ENCODE assay signal across 13 cellular contexts in the genomic region with DNA sequence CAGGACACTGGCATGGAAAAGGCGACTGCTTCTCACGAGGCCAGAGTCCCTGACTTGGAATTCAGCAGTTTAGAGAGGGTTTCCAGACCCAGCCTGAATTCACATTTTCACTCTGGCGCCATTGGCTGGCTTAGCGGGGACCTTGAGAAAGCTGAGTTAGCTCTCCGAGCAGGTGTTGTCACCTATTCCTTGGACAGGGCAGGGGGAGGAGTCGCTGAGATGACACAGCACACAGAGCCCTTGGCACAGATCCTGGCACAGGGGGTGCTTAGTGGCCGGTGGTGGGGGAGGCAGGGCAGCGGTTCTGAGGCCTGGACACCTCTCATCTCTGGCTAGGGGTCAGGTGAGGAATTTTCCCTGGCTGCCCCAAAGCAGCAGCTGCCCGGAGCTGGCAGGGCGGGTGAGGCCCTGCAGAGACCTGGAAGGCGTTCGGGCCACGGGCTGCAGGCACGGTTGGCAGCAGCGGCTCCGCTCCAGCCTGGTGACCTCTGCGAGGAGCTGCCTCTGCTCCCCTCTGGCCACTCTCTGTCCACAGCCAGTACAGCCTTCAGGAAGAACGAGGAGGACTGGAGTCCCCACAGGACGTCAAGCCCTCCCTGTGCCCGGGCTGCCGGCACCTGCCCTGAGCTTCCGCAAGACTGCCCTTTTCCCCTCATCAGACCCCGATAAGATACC.
A peak's percentile ranks its signal among the peaks of the same experiment; 100 is the strongest.
DNase-seq lines count a peak whose midpoint lies in the region; FAIRE-seq and TF ChIP-seq lines count a peak whose summit lies in the region.
"Had no signal": no experiment of that assay in that cellular context is flagged by ENCODE, and none has a peak within 500 bp of the region (broad histone marks: within the 10 kb centered on the region; RNA-seq: fewer than 3 reads in every experiment).

No MANE protein-coding gene starts in this region.

- H3K36me3 ChIP-seq in H1 (ENCODE audit: control insufficient read depth in 2 of 4, insufficient read depth in 4 of 4, low read length in 3 of 4): no peaks in the 10 kb centered on the region
- no peaks in the 10 kb centered on the region for H3K36me3 ChIP-seq in osteoblast (ENCODE audit: insufficient read depth, low read length)
- H3K36me3 ChIP-seq: BLaER1 treated with 17β-estradiol and CSF1 and Interleukin-3, amounts not matched to agents 10 nM and 100 nM; HAP-1 had no signal

- H3K56ac ChIP-seq in H1 (replicated peaks; ENCODE audit: insufficient read length, low read depth, low read length): no peak overlapping the region

- H3K4me3 ChIP-seq in H1 (ENCODE audit: extremely low read depth in 1 of 4, insufficient read depth in 2 of 4, low read depth in 3 of 4, low read length in 4 of 4) (no peak overlapping the region), osteoblast (ENCODE audit: insufficient read depth, low read length) (no peak overlapping the region)
- H3K4me3 ChIP-seq: BLaER1 treated with 17β-estradiol and CSF1 and Interleukin-3, amounts not matched to agents 10 nM and 100 nM; GM23248; HAP-1 had no signal

- H4K20me1 ChIP-seq in H1 (replicated peaks in 1 of 2; ENCODE audit: control insufficient read depth in 1 of 2, insufficient read depth in 2 of 2, low read length in 2 of 2) (no peaks in the 10 kb centered on the region), osteoblast (ENCODE audit: insufficient read depth, low read length) (no peaks in the 10 kb centered on the region)

- TF ChIP-seq RAD21 in H1 (IDR thresholded peaks at IDR 0.05 in 1 of 2, conservative IDR thresholded peaks at IDR 0.05 in 1 of 2; ENCODE audit: low read depth in 2 of 2, low read length in 2 of 2): no peak

- peak overlapping the region; percentile 29; the same call in 1 of the 2 replicates for H4K8ac ChIP-seq in H1 (ENCODE audit: extremely low read depth, insufficient read depth, low read length)

- no peaks in the 10 kb centered on the region for H3K9me3 ChIP-seq in H1 (ENCODE audit: insufficient read depth in 2 of 2, low read depth in 1 of 2, low read length in 1 of 2)
- H3K9me3 ChIP-seq in osteoblast (ENCODE audit: low read depth, low read length): no peaks in the 10 kb centered on the region
- H3K9me3 ChIP-seq: BLaER1 treated with 17β-estradiol and CSF1 and Interleukin-3, amounts not matched to agents 10 nM and 100 nM; HAP-1 had no signal

- no peak for FAIRE-seq in H1 (lab: Jason Lieb, UNC)

- H2BK12ac ChIP-seq in H1 (ENCODE audit: low read depth, low read length): no peak overlapping the region

- DNase-seq in G401 (ENCODE audit: low spot score) (peak; percentile 60), RPMI8226 (peak; percentile 73), H1 (ENCODE audit: low read depth in 1 of 2, low spot score in 2 of 2) (no peak), osteoblast (ENCODE audit: insufficient read length, low spot score, missing footprints) (peak; percentile 50), SKM-1 (lab: John Stamatoyannopoulos, UW; ENCODE audit: unreplicated experiment) (no peak), AG20443 (ENCODE audit: low spot score) (no peak)
- no peak for DNase-seq in effector CD4-positive, alpha-beta T cell
- DNase-seq: 8988T; CD4-positive, CD25-positive, alpha-beta regulatory T cell; DMS53 had no signal

- peaks cover 0 to 13% (median 8%) of the 10 kb centered on the region in 4 experiments; a peak in 6 of 7 replicates for H3K4me1 ChIP-seq in H1 (replicated peaks in 1 of 4; ENCODE audit: control insufficient read depth in 3 of 4, insufficient read depth in 4 of 4, low read length in 3 of 4)
- no peaks in the 10 kb centered on the region for H3K4me1 ChIP-seq in osteoblast (ENCODE audit: insufficient read depth, low read length)
- H3K4me1 ChIP-seq: HAP-1 had no signal

- H2BK20ac ChIP-seq in H1 (ENCODE audit: low read length): no peak overlapping the region; the same call in 1 of the 2 replicates

- no peak overlapping the region for H3K4ac ChIP-seq in H1 (replicated peaks; ENCODE audit: insufficient read length, low read depth, low read length)

- H2BK15ac ChIP-seq in H1 (ENCODE audit: low read length): peak overlapping the region; percentile 61; the same call in 1 of the 2 replicates

- TF ChIP-seq EP300 in H1 (IDR thresholded peaks at IDR 0.05; ENCODE audit: borderline replicate concordance in 1 of 2, low read depth in 2 of 2, low read length in 2 of 2): no peak

- H4K91ac ChIP-seq in H1 (replicated peaks; ENCODE audit: insufficient read length, low read length): no peak overlapping the region

- CTCF ChIA-PET in H1 (lab: Charles Lee; ENCODE audit: partially characterized antibody): interaction anchor here (0.6 to 4.5 kb wide), 7 partner anchors 8 to 107 kb away, joined by 3 to 24 read pairs (median 5); no protein-coding TSS in a partner anchor

- no peak overlapping the region for H3K14ac ChIP-seq in H1 (ENCODE audit: insufficient read length)

- H3K79me1 ChIP-seq in H1 (ENCODE audit: low read depth, low read length): no peaks in the 10 kb centered on the region

- H3K23ac ChIP-seq in H1 (ENCODE audit: insufficient read length): no peak overlapping the region

- WGBS in H1 (ENCODE audit: extremely low coverage in 1 of 2, insufficient coverage in 1 of 2, insufficient read length in 1 of 2, insufficient replicate concordance in 2 of 2, low coverage in 1 of 2, low lambda C conversion rate in 2 of 2, missing lambda C conversion rate in 1 of 2), 2 experiments: 87% methylated on average over 22 of the region's 23 CpGs; no CpG with 5 or more reads in 1 of the 2 experiments

- H2BK5ac ChIP-seq in H1 (ENCODE audit: low read depth, low read length): no peak overlapping the region

- no peak overlapping the region for H3K27ac ChIP-seq in H1 (ENCODE audit: low read depth, low read length)
- no peak overlapping the region for H3K27ac ChIP-seq in osteoblast (ENCODE audit: low read depth, low read length)
- H3K27ac ChIP-seq: BLaER1 treated with 17β-estradiol and CSF1 and Interleukin-3, amounts not matched to agents 10 nM and 100 nM; GM23248 had no signal

- no peak overlapping the region for H2BK120ac ChIP-seq in H1 (replicated peaks; ENCODE audit: low read depth, low read length)

- no peak overlapping the region for H4K5ac ChIP-seq in H1 (ENCODE audit: insufficient read length, low read depth, low read length)

- H2AK5ac ChIP-seq in H1 (ENCODE audit: low read depth, low read length): no peak overlapping the region

- no peak overlapping the region for H3K18ac ChIP-seq in H1 (ENCODE audit: extremely low read depth, low read length)

- no peak for TF ChIP-seq POLR2A in H1 (IDR thresholded peaks at IDR 0.05; ENCODE audit: control extremely low read depth in 1 of 2, low read depth in 2 of 2, low read length in 2 of 2)

- TF ChIP-seq CTCF in H1 (IDR thresholded peaks at IDR 0.05; ENCODE audit: control extremely low read depth in 1 of 3, insufficient read depth in 1 of 3, low read depth in 1 of 3, low read length in 3 of 3): no peak
- no peak for TF ChIP-seq CTCF in osteoblast (IDR thresholded peaks at IDR 0.05; ENCODE audit: extremely low read depth, low read depth, low read length)

- H2AFZ ChIP-seq in H1 (ENCODE audit: low read length) (no peak overlapping the region), osteoblast (ENCODE audit: low read length) (no peak overlapping the region)
- H2AFZ ChIP-seq: GM23248 had no signal

- no peaks in the 10 kb centered on the region for H3K27me3 ChIP-seq in H1 (replicated peaks in 1 of 4; ENCODE audit: control insufficient read depth in 3 of 4, extremely low read depth in 1 of 4, insufficient read depth in 3 of 4, low read length in 3 of 4)
- peaks cover 45% of the 10 kb centered on the region for H3K27me3 ChIP-seq in osteoblast (ENCODE audit: insufficient read depth, low read length)
- H3K27me3 ChIP-seq: BLaER1 treated with 17β-estradiol and CSF1 and Interleukin-3, amounts not matched to agents 10 nM and 100 nM had no signal

- no peaks in the 10 kb centered on the region for H3K23me2 ChIP-seq in H1 (ENCODE audit: low read depth, low read length)

- in situ Hi-C loops in G401 (cut with HindIII; ENCODE audit: low sequenced_read_pairs): no loop called here

- H3K79me2 ChIP-seq in H1 (ENCODE audit: control insufficient read depth in 1 of 2, insufficient read depth in 2 of 2, low read length in 2 of 2): no peaks in the 10 kb centered on the region
- no peaks in the 10 kb centered on the region for H3K79me2 ChIP-seq in osteoblast (ENCODE audit: insufficient read depth, low read length)

- POLR2A ChIA-PET in H1 (lab: Charles Lee; ENCODE audit: partially characterized antibody): no interaction called here

- H3K9ac ChIP-seq in H1 (replicated peaks in 1 of 4; ENCODE audit: extremely low read depth in 1 of 4, low read depth in 3 of 4, low read length in 3 of 4): no peak overlapping the region
- H3K9ac ChIP-seq: BLaER1 treated with 17β-estradiol and CSF1 and Interleukin-3, amounts not matched to agents 10 nM and 100 nM; GM23248 had no signal

- H3K4me2 ChIP-seq in H1 (ENCODE audit: insufficient read depth in 1 of 2, low read depth in 2 of 2, low read length in 2 of 2) (no peak overlapping the region), osteoblast (ENCODE audit: insufficient read depth, low read length) (no peak overlapping the region)
- H3K4me2 ChIP-seq: BLaER1 treated with 17β-estradiol and CSF1 and Interleukin-3, amounts not matched to agents 10 nM and 100 nM had no signal

TF ChIP-seq in H1, 55 proteins besides CTCF, POLR2A, EP300 and RAD21 (continues in another document):
- TF ChIP-seq POU5F1 (IDR thresholded peaks at IDR 0.05; ENCODE audit: low read depth, low read length) (no peak), YY1 (IDR thresholded peaks at IDR 0.05; ENCODE audit: low read depth, low read length) (no peak), CBX5 (IDR thresholded peaks at IDR 0.05; ENCODE audit: low read depth, low read length) (no peak), RBBP5 (IDR thresholded peaks at IDR 0.05; ENCODE audit: borderline replicate concordance, low read depth, low read length) (no peak), SP2 (IDR thresholded peaks at IDR 0.05; ENCODE audit: low read length) (no peak), KDM1A (IDR thresholded peaks at IDR 0.05; ENCODE audit: borderline replicate concordance, low read length) (no peak), MAFK (IDR thresholded peaks at IDR 0.05; ENCODE audit: low read depth, low read length) (no peak), GABPA (IDR thresholded peaks at IDR 0.05; ENCODE audit: borderline replicate concordance, insufficient read depth, low read length) (no peak), GTF2F1 (IDR thresholded peaks at IDR 0.05; ENCODE audit: borderline replicate concordance, low read depth, low read length) (no peak), BACH1 (IDR thresholded peaks at IDR 0.05; ENCODE audit: low read length) (no peak), PHF8 (conservative IDR thresholded peaks at IDR 0.05; ENCODE audit: low read depth, low read length) (no peak)

Comparison
In these comparisons a context has a peak if more than half of its experiments do, and no peak if none do; other contexts are left out.
1. DNase-seq: peak in G401 (single experiment), RPMI8226 (single experiment) and osteoblast (single experiment); none in H1 (0 of 2), effector CD4-positive, alpha-beta T cell (single experiment), SKM-1 (single experiment) and AG20443 (single experiment).